Comparison of ENCODE assay signal across 20 cellular contexts in genomic region chr1:39187276-39188046, GRCh38. TPM values are rescaled to one million over a fixed set of nuclear protein-coding genes. Genes with fewer than 3 reads are reported as not detected.
A peak's percentile ranks its signal among the peaks of the same experiment; 100 is the strongest.
DNase-seq lines count a peak whose midpoint lies in the region; ATAC-seq, FAIRE-seq and TF ChIP-seq lines count a peak whose summit lies in the region.
"Had no signal": no experiment of that assay in that cellular context is flagged by ENCODE, and none has a peak within 500 bp of the region (broad histone marks: within the 10 kb centered on the region; RNA-seq: fewer than 3 reads in every experiment).

No MANE protein-coding gene starts in this region.

- H3K9me3 Mint-ChIP-seq in stimulated activated naive CD8-positive, alpha-beta T cell treated with anti-CD3 and anti-CD28 coated beads, Interleukin-15, Interleukin-2, amounts not matched to agents 100 ng/mL and 50 ng/mL, for 24 hours: no peaks in the 10 kb centered on the region
- H3K9me3 Mint-ChIP-seq in activated T-helper 17 cell treated with anti-CD3 and anti-CD28 coated beads, Interleukin-2, amount 50 U/mL, for 72 hours: no peaks in the 10 kb centered on the region
- H3K9me3 Mint-ChIP-seq: immature natural killer cell had no signal

- no peaks in the 10 kb centered on the region for H4K20me1 ChIP-seq in keratinocyte (ENCODE audit: control insufficient read depth, extremely low read depth, insufficient read depth, low read length)

- H3K4me1 ChIP-seq in keratinocyte (ENCODE audit: control insufficient read depth, extremely low read depth, insufficient read depth, low read length): peaks cover 76% of the 10 kb centered on the region

- H3K79me2 ChIP-seq in keratinocyte (ENCODE audit: control insufficient read depth, insufficient read depth, low read length): peaks cover 63% of the 10 kb centered on the region

- no peaks in the 10 kb centered on the region for H3K27me3 Mint-ChIP-seq in stimulated activated naive CD8-positive, alpha-beta T cell treated with anti-CD3 and anti-CD28 coated beads, Interleukin-15, Interleukin-2, amounts not matched to agents 100 ng/mL and 50 ng/mL, for 24 hours
- no peaks in the 10 kb centered on the region for H3K27me3 Mint-ChIP-seq in activated T-helper 17 cell treated with anti-CD3 and anti-CD28 coated beads, Interleukin-2, amount 50 U/mL, for 72 hours

- H3K36me3 ChIP-seq in keratinocyte (ENCODE audit: control insufficient read depth in 2 of 2, extremely low read depth in 1 of 2, insufficient read depth in 2 of 2, low read length in 2 of 2): no peaks in the 10 kb centered on the region
- H3K36me3 ChIP-seq: BLaER1, ovary, uterus had no signal

- no peak for DNase-seq in stimulated activated naive CD8-positive, alpha-beta T cell treated with anti-CD3 and anti-CD28 coated beads, Interleukin-15, Interleukin-2, amounts not matched to agents 100 U/mL and 50 U/mL, for 24 hours
- DNase-seq in keratinocyte (ENCODE audit: low read depth, low spot score) (no peak), DMS114 treated with DMSO at 0.1 percent for 48 hours (lab: John Stamatoyannopoulos, UW; ENCODE audit: unreplicated experiment) (no peak), NCI-H187 treated with DMSO at 0.1 percent for 48 hours (lab: John Stamatoyannopoulos, UW) (no peak), left colon (no peak), DMS153 treated with DMSO at 0.1 percent for 48 hours (lab: John Stamatoyannopoulos, UW; ENCODE audit: unreplicated experiment) (no peak)
- DNase-seq: activated CD4-positive, alpha-beta T cell treated with anti-CD3 and anti-CD28 coated beads, Interleukin-2, amount 50 U/mL, for 48 hours; DND-41; erythroblast; glutamatergic neuron; immature natural killer cell; NCI-H187; NCI-H774; ovary; stimulated activated naive CD4-positive, alpha-beta T cell; uterus had no signal

- no peak overlapping the region for H2AFZ ChIP-seq in keratinocyte (ENCODE audit: control insufficient read depth, low read length)

- H3K4me1 Mint-ChIP-seq in stimulated activated naive CD8-positive, alpha-beta T cell treated with anti-CD3 and anti-CD28 coated beads, Interleukin-15, Interleukin-2, amounts not matched to agents 100 ng/mL and 50 ng/mL, for 24 hours (ENCODE audit: low read depth): peaks cover 90% of the 10 kb centered on the region
- H3K4me1 Mint-ChIP-seq in activated T-helper 17 cell treated with anti-CD3 and anti-CD28 coated beads, Interleukin-2, amount 50 U/mL, for 72 hours: peaks cover 65% of the 10 kb centered on the region

- TF ChIP-seq CTCF in keratinocyte (optimal IDR thresholded peaks at IDR 0.05 in 1 of 3, IDR thresholded peaks at IDR 0.05 in 1 of 3, conservative IDR thresholded peaks at IDR 0.05 in 1 of 3; ENCODE audit: extremely low read depth in 1 of 3, insufficient read depth in 2 of 3, low read length in 3 of 3): no peak

- peak overlapping the region; percentile 23 for H3K4me2 ChIP-seq in keratinocyte (ENCODE audit: control insufficient read depth, extremely low read depth, insufficient read depth, low read depth, low read length)

- H3K36me3 Mint-ChIP-seq in stimulated activated naive CD8-positive, alpha-beta T cell treated with anti-CD3 and anti-CD28 coated beads, Interleukin-15, Interleukin-2, amounts not matched to agents 100 ng/mL and 50 ng/mL, for 24 hours (ENCODE audit: low read depth): no peaks in the 10 kb centered on the region
- peaks cover 11% of the 10 kb centered on the region for H3K36me3 Mint-ChIP-seq in activated T-helper 17 cell treated with anti-CD3 and anti-CD28 coated beads, Interleukin-2, amount 50 U/mL, for 72 hours (ENCODE audit: low read depth)
- H3K36me3 Mint-ChIP-seq: immature natural killer cell had no signal

- dilution Hi-C loops in keratinocyte (cut with MboI; ENCODE audit: extremely low pct_ligation_motif_present, low sequenced_read_pairs): no loop called here

- ATAC-seq in stimulated activated naive CD8-positive, alpha-beta T cell treated with anti-CD3 and anti-CD28 coated beads, Interleukin-15, Interleukin-2, amounts not matched to agents 100 U/mL and 50 U/mL, for 24 hours: no peak
- ATAC-seq in activated T-helper 17 cell treated with anti-CD3 and anti-CD28 coated beads, Interleukin-2, amount 50 U/mL, for 72 hours (replicated peaks): no peak
- no peak for ATAC-seq in left colon

- no peak for FAIRE-seq in keratinocyte (lab: Jason Lieb, UNC)

- H3K9me1 ChIP-seq in keratinocyte (ENCODE audit: control insufficient read depth, extremely low read depth, insufficient read depth, low read length): no peaks in the 10 kb centered on the region

- peak overlapping the region; percentile 99 for H3K27ac Mint-ChIP-seq in stimulated activated naive CD8-positive, alpha-beta T cell treated with anti-CD3 and anti-CD28 coated beads, Interleukin-15, Interleukin-2, amounts not matched to agents 100 ng/mL and 50 ng/mL, for 24 hours
- peak overlapping the region; percentile 94 for H3K27ac Mint-ChIP-seq in activated T-helper 17 cell treated with anti-CD3 and anti-CD28 coated beads, Interleukin-2, amount 50 U/mL, for 72 hours

- H3K4me3 ChIP-seq in keratinocyte (ENCODE audit: control insufficient read depth in 2 of 3, extremely low read depth in 1 of 3, insufficient read depth in 2 of 3, low read depth in 1 of 3, low read length in 3 of 3): no peak overlapping the region
- H3K4me3 ChIP-seq: BLaER1, ovary, skin epidermis, uterus had no signal

- H3K9me3 ChIP-seq in keratinocyte (ENCODE audit: control insufficient read depth, low read depth, low read length): no peaks in the 10 kb centered on the region
- H3K9me3 ChIP-seq: BLaER1, ovary, uterus had no signal

- no peak overlapping the region for H3K9ac ChIP-seq in keratinocyte (ENCODE audit: control insufficient read depth, extremely low read depth, insufficient read depth, low read length)
- H3K9ac ChIP-seq: BLaER1 had no signal

- no peak overlapping the region for H3K4me3 Mint-ChIP-seq in stimulated activated naive CD8-positive, alpha-beta T cell treated with anti-CD3 and anti-CD28 coated beads, Interleukin-15, Interleukin-2, amounts not matched to agents 100 ng/mL and 50 ng/mL, for 24 hours
- peak overlapping the region; percentile 77 for H3K4me3 Mint-ChIP-seq in activated T-helper 17 cell treated with anti-CD3 and anti-CD28 coated beads, Interleukin-2, amount 50 U/mL, for 72 hours
- H3K4me3 Mint-ChIP-seq: immature natural killer cell had no signal

- intact Hi-C loops in left colon (cut with DNase I, micrococcal nuclease): no loop called here

- peak overlapping the region; percentile 93 for H3K27ac ChIP-seq in keratinocyte (ENCODE audit: control insufficient read depth, insufficient read depth, low read length)
- H3K27ac ChIP-seq: BLaER1, ovary had no signal

- no peaks in the 10 kb centered on the region for H3K27me3 ChIP-seq in keratinocyte (ENCODE audit: control insufficient read depth, extremely low read depth, insufficient read depth, low read length)
- H3K27me3 ChIP-seq: BLaER1, ovary, uterus had no signal

RNA-seq across cellular contexts. Expression of gene MACF1, which starts 17.0 kb away (rescaled TPM):
- total RNA-seq in activated T-helper 17 cell treated with anti-CD3 and anti-CD28 coated beads, Interleukin-2, amount 50 U/mL, for 72 hours: 100 to 1,000 TPM; 434 to 605 TPM
- 84.8 to 111 TPM (median 96.9 TPM) in 3 replicates for polyA plus RNA-seq in keratinocyte
- 210 TPM for polyA plus RNA-seq in keratinocyte (2011; ENCODE audit: low read depth)
- 32.6 and 38.9 TPM in 2 replicates for polyA plus RNA-seq in keratinocyte (2011; cell fraction: cytosol; rRNA removed)
- polyA plus RNA-seq in keratinocyte (2011; cell fraction: nucleus; rRNA removed): 432 and 528 TPM in 2 replicates
- polyA plus RNA-seq in keratinocyte (2012; ENCODE audit: low replicate concordance): 132 and 145 TPM in 2 replicates
- polyA minus RNA-seq in keratinocyte: 223 to 562 TPM (median 369 TPM) in 3 replicates
- polyA minus RNA-seq in keratinocyte (2011; cell fraction: cytosol; rRNA and poly(A)+ RNA removed): 87.1 TPM
- 697 and 1,508 TPM in 2 replicates for polyA minus RNA-seq in keratinocyte (2011; cell fraction: nucleus; rRNA and poly(A)+ RNA removed)
- total RNA-seq in left colon: 100 to 1,000 TPM; 121 to 149 TPM
